ENCODE assay signal across 1 cellular context in genomic region chrX:155026727-155027508, GRCh38.
TF ChIP-seq lines count a peak whose summit lies in the region.

Gene FUNDC2 (plus strand): TSS chrX:155026844. CDS start chrX:155026939, 95 bp downstream.

TF ChIP-seq in HepG2, 621 proteins besides CTCF, POLR2A, EP300 and RAD21 (continued from another document and continues in another):
- TF ChIP-seq ZNF639 (CRISPR knock-in tag; conservative IDR thresholded peaks at IDR 0.05) (peak; percentile 79; the same call in 1 of the 2 replicates), FOXP4 (CRISPR knock-in tag; IDR thresholded peaks at IDR 0.05) (no peak), BHLHE40 (IDR thresholded peaks at IDR 0.05; ENCODE audit: low read length) (peak; percentile 51), ZBTB7A (CRISPR knock-in tag; IDR thresholded peaks at IDR 0.05) (no peak), ZFY (CRISPR knock-in tag; IDR thresholded peaks at IDR 0.05) (peak; percentile 78), RFX3 (CRISPR knock-in tag; IDR thresholded peaks at IDR 0.05) (no peak), SNAPC2 (CRISPR knock-in tag; IDR thresholded peaks at IDR 0.05) (peak; percentile 33; the same call in 1 of the 2 replicates), HNF4G (IDR thresholded peaks at IDR 0.05; ENCODE audit: borderline replicate concordance, low read depth, low read length) (no peak), HNF4G (CRISPR knock-in tag; IDR thresholded peaks at IDR 0.05; ENCODE audit: borderline replicate concordance, low read depth) (no peak), ZFAT (CRISPR knock-in tag; conservative IDR thresholded peaks at IDR 0.05) (no peak), NFE2L1 (CRISPR knock-in tag; IDR thresholded peaks at IDR 0.05; ENCODE audit: borderline replicate concordance) (no peak), ZNF788 (CRISPR knock-in tag; IDR thresholded peaks at IDR 0.05; ENCODE audit: borderline replicate concordance) (peak; percentile 67; the same call in 1 of the 2 replicates), ZNF562 (CRISPR knock-in tag; IDR thresholded peaks at IDR 0.05; ENCODE audit: borderline replicate concordance) (no peak), ARHGAP35 (CRISPR knock-in tag; IDR thresholded peaks at IDR 0.05; ENCODE audit: borderline replicate concordance) (no peak), PRDM10 (CRISPR knock-in tag; IDR thresholded peaks at IDR 0.05; ENCODE audit: low read depth) (peak; percentile 35; the same call in 1 of the 2 replicates), MBD4 (IDR thresholded peaks at IDR 0.05; ENCODE audit: borderline replicate concordance, low read length) (no peak), HNF4A (CRISPR knock-in tag; IDR thresholded peaks at IDR 0.05) (no peak), POLR2AphosphoS5 (IDR thresholded peaks at IDR 0.05; ENCODE audit: low read depth, low read length) (peak; percentile 51; the same call in 1 of the 2 replicates), MYC (CRISPR knock-in tag; IDR thresholded peaks at IDR 0.05; ENCODE audit: borderline replicate concordance) (peak; percentile 61; the same call in 1 of the 2 replicates), ZNF331 (CRISPR knock-in tag; IDR thresholded peaks at IDR 0.05) (peak; percentile 25), ZNF605 (CRISPR knock-in tag; IDR thresholded peaks at IDR 0.05) (0 out of 2 replicates have a peak, but pooled peaks have one; percentile 17), TEAD2 (CRISPR knock-in tag; IDR thresholded peaks at IDR 0.05) (no peak), UBTF (CRISPR knock-in tag; IDR thresholded peaks at IDR 0.05) (peak; percentile 67; the same call in 1 of the 2 replicates), ZNF761 (CRISPR knock-in tag; conservative IDR thresholded peaks at IDR 0.05) (no peak), ZNF747 (CRISPR knock-in tag; IDR thresholded peaks at IDR 0.05; ENCODE audit: borderline replicate concordance) (peak; percentile 68; the same call in 1 of the 2 replicates), TCF7 (IDR thresholded peaks at IDR 0.05; ENCODE audit: low read depth) (peak; percentile 59), KAT8 (CRISPR knock-in tag; IDR thresholded peaks at IDR 0.05) (peak; percentile 29; the same call in 1 of the 2 replicates), DMAP1 (CRISPR knock-in tag; IDR thresholded peaks at IDR 0.05) (peak; percentile 42; the same call in 1 of the 2 replicates), TGIF2 (CRISPR knock-in tag; IDR thresholded peaks at IDR 0.05) (no peak), HIC2 (CRISPR knock-in tag; IDR thresholded peaks at IDR 0.05; ENCODE audit: low read depth) (no peak), CHD2 (IDR thresholded peaks at IDR 0.05; ENCODE audit: low read depth, low read length) (peak; percentile 87), MXI1 (IDR thresholded peaks at IDR 0.05; ENCODE audit: borderline replicate concordance, low read depth, low read length) (peak; percentile 27; the same call in 1 of the 3 replicates), ZNF784 (CRISPR knock-in tag; IDR thresholded peaks at IDR 0.05; ENCODE audit: borderline replicate concordance) (peak; percentile 49; the same call in 1 of the 2 replicates), TFDP2 (CRISPR knock-in tag; IDR thresholded peaks at IDR 0.05) (peak; percentile 90), THAP11 (CRISPR knock-in tag; IDR thresholded peaks at IDR 0.05) (peak; percentile 77), NCOA2 (CRISPR knock-in tag; IDR thresholded peaks at IDR 0.05) (no peak), HMG20A (CRISPR knock-in tag; IDR thresholded peaks at IDR 0.05; ENCODE audit: borderline replicate concordance) (peak; percentile 3; the same call in 1 of the 2 replicates), ZNF124 (CRISPR knock-in tag; IDR thresholded peaks at IDR 0.05) (no peak), MNT (IDR thresholded peaks at IDR 0.05) (peak; percentile 81), ZNF33A (CRISPR knock-in tag; IDR thresholded peaks at IDR 0.05; ENCODE audit: borderline replicate concordance) (no peak), JUND (CRISPR knock-in tag; IDR thresholded peaks at IDR 0.05) (no peak), SKIL (CRISPR knock-in tag; IDR thresholded peaks at IDR 0.05; ENCODE audit: borderline replicate concordance) (peak; percentile 18; the same call in 1 of the 2 replicates), TEF (CRISPR knock-in tag; IDR thresholded peaks at IDR 0.05) (no peak), HNRNPLL (IDR thresholded peaks at IDR 0.05; ENCODE audit: low read depth, low read length, poor library complexity, severe bottlenecking) (peak; percentile 75), SOX13 (IDR thresholded peaks at IDR 0.05) (no peak), SOX13 (CRISPR knock-in tag; conservative IDR thresholded peaks at IDR 0.05 in 1 of 2, IDR thresholded peaks at IDR 0.05 in 1 of 2) (no peak), TAF1 (CRISPR knock-in tag; IDR thresholded peaks at IDR 0.05) (peak; percentile 64; the same call in 1 of the 2 replicates), ZC3H4 (CRISPR knock-in tag; IDR thresholded peaks at IDR 0.05; ENCODE audit: borderline replicate concordance) (no peak)
